In the genomic region with DNA sequence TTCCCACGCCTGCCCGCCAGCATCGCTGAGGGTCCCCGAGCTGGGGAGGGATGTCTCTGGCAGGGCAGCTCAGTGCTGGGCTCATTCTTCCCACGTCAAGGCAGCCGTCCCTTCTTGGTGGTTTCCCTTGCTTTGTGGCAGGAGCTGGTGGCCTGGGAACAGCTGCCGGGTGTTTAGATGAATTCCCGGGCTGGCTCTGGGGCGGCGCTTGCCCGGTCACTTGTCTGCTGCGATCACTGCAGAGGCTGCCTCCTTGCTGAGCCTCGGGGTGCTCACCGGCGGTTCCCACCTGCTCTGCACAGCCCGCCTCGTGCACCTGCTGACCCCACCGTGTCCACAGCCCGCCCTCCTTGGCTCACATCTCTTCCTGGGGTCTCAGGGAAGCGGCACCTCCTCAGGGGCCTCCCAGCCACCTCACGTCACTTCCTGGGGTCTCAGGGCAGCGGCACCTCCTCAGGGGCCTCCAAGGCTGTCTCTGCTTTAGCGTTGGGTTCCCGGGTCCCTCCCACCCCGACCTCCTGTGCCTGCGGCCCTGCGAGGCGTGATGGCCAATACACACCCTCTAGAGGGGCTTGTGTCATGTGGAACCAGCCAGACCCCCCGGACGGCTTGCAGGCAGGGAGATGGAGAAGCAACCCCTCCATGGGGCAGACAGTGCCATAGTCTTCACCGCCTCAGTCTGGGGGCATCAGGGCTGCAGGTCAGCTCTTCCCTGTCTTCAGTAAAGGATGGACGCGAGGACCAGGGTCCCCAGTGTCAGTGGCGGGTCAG, we compare ENCODE assay signal across 20 cellular contexts. TPM values are rescaled to one million over a fixed set of nuclear protein-coding genes. Genes with fewer than 3 reads are reported as not detected.
A peak's percentile ranks its signal among the peaks of the same experiment; 100 is the strongest.
DNase-seq lines count a peak whose midpoint lies in the region; ATAC-seq and TF ChIP-seq lines count a peak whose summit lies in the region.
"Had no signal": no experiment of that assay in that cellular context is flagged by ENCODE, and none has a peak within 500 bp of the region (broad histone marks: within the 10 kb centered on the region; RNA-seq: fewer than 3 reads in every experiment).

No MANE protein-coding gene starts in this region.

- H3K9ac ChIP-seq in H9 (ENCODE audit: extremely low read depth, insufficient read length, low read length): no peak overlapping the region

- H3T11ph ChIP-seq in H9 (ENCODE audit: low read length): no peak overlapping the region

- no peak overlapping the region for H2BK12ac ChIP-seq in H9 (ENCODE audit: insufficient read length, low read depth, low read length)

- WGBS in H9 (ENCODE audit: extremely low coverage, insufficient read length, low lambda C conversion rate): no CpG with 5 or more reads among the region's 34 CpGs

- CTCF ChIA-PET in activated CD8-positive, alpha-beta T cell treated with anti-CD3 and anti-CD28 coated beads, Interleukin-2, amount 10 ng/mL, durations not matched to agents 7 days and 5 days (lab: Charles Lee): no interaction called here

- H2BK20ac ChIP-seq in H9 (ENCODE audit: low read depth, low read length, poor library complexity, severe bottlenecking): no peak overlapping the region

- H3K27ac Mint-ChIP-seq in H9: peak overlapping the region in 2 of 3 experiments; percentile 32 to 58; a peak in 5 of 7 replicates
- peak overlapping the region; percentile 9 to 77 (median 33) for H3K27ac Mint-ChIP-seq in brain
- no peak overlapping the region for H3K27ac Mint-ChIP-seq in activated CD8-positive, alpha-beta T cell treated with anti-CD3 and anti-CD28 coated beads, Interleukin-2, amount 10 ng/mL, durations not matched to agents 7 days and 5 days
- H3K27ac Mint-ChIP-seq: CD8-positive, alpha-beta T cell; stimulated activated naive CD8-positive, alpha-beta T cell treated with anti-CD3 and anti-CD28 coated beads, Interleukin-15, Interleukin-2, amounts not matched to agents 100 ng/mL and 50 ng/mL, for 24 hours; T-helper 1 cell treated with Interleukin-12 subunit alpha and Interleukin-12 subunit beta and Interleukin-4 antibody, amounts not matched to agents 30 μg/mL and 1 μg/mL, for 36 hours had no signal

- no peak overlapping the region for H4K91ac ChIP-seq in H9 (ENCODE audit: insufficient read length, low read depth, low read length)

- H3K23me2 ChIP-seq in H9 (ENCODE audit: insufficient read length, low read depth, low read length, poor library complexity, severe bottlenecking): no peaks in the 10 kb centered on the region

- no peak overlapping the region for H2AK5ac ChIP-seq in H9 (ENCODE audit: insufficient read length, low read length)

- H3K27ac ChIP-seq in H9 (ENCODE audit: insufficient read length, low read depth, low read length): no peak overlapping the region
- H3K27ac ChIP-seq: WERI-Rb-1 had no signal

- no peaks in the 10 kb centered on the region for H3K9me3 ChIP-seq in H9 (ENCODE audit: control insufficient read depth, low read depth, low read length)
- H3K9me3 ChIP-seq: mucosa of descending colon had no signal

- ATAC-seq in activated CD8-positive, alpha-beta T cell treated with anti-CD3 and anti-CD28 coated beads, Interleukin-2, amount 10 ng/mL, durations not matched to agents 7 days and 5 days: no peak
- ATAC-seq: CD8-positive, alpha-beta T cell; mucosa of descending colon had no signal

- H3K4me3 ChIP-seq in retinal pigment epithelial cell (ENCODE audit: low read length): peak overlapping the region; percentile 31
- H3K4me3 ChIP-seq: mucosa of descending colon had no signal

- peaks cover 6% of the 10 kb centered on the region for H3K4me1 ChIP-seq in H9 (ENCODE audit: insufficient read depth, low read length)

- H2BK120ac ChIP-seq in H9 (ENCODE audit: low read depth, low read length, poor library complexity, severe bottlenecking): no peak overlapping the region

- no peak overlapping the region for H3K4ac ChIP-seq in H9 (ENCODE audit: low read depth, low read length)

- peaks cover 0 to 18% (median 7%) of the 10 kb centered on the region in 3 experiments; a peak in 6 of 7 replicates for H3K36me3 Mint-ChIP-seq in H9 (ENCODE audit: insufficient read depth in 1 of 3, low read depth in 3 of 3)
- H3K36me3 Mint-ChIP-seq in brain: no peaks in the 10 kb centered on the region
- no peaks in the 10 kb centered on the region for H3K36me3 Mint-ChIP-seq in activated CD8-positive, alpha-beta T cell treated with anti-CD3 and anti-CD28 coated beads, Interleukin-2, amount 10 ng/mL, durations not matched to agents 7 days and 5 days (ENCODE audit: low read depth)
- H3K36me3 Mint-ChIP-seq: CD8-positive, alpha-beta T cell had no signal

- H3K4me1 Mint-ChIP-seq in H9 (peaks cover 40 to 47% of the 10 kb centered on the region in 2 experiments), brain (peaks cover 64% of the 10 kb centered on the region)
- H3K4me1 Mint-ChIP-seq in activated CD8-positive, alpha-beta T cell treated with anti-CD3 and anti-CD28 coated beads, Interleukin-2, amount 10 ng/mL, durations not matched to agents 7 days and 5 days (ENCODE audit: low read depth): no peaks in the 10 kb centered on the region

- H3K4me2 ChIP-seq in H9 (ENCODE audit: insufficient read depth, insufficient read length, low read length): no peak overlapping the region

- peak overlapping the region; percentile 16; the same call in 1 of the 2 replicates for H3K14ac ChIP-seq in H9 (ENCODE audit: insufficient read depth, low read length)

- no peak overlapping the region for H2BK15ac ChIP-seq in H9 (ENCODE audit: low read depth, low read length)

- no peak overlapping the region for H4K5ac ChIP-seq in H9 (ENCODE audit: insufficient read length, low read depth, low read length)

- H2AFZ ChIP-seq in H9 (ENCODE audit: low read length): no peak overlapping the region

- H3K27me3 ChIP-seq in H9 (ENCODE audit: insufficient read depth, low read length): no peaks in the 10 kb centered on the region

- peaks cover 17% of the 10 kb centered on the region for H3K79me1 ChIP-seq in H9 (ENCODE audit: insufficient read depth, low read depth, low read length, poor library complexity, severe bottlenecking)

- H3K9me3 Mint-ChIP-seq in H9 (no peaks in the 10 kb centered on the region), brain (no peaks in the 10 kb centered on the region)
- no peaks in the 10 kb centered on the region for H3K9me3 Mint-ChIP-seq in activated CD8-positive, alpha-beta T cell treated with anti-CD3 and anti-CD28 coated beads, Interleukin-2, amount 10 ng/mL, durations not matched to agents 7 days and 5 days (ENCODE audit: insufficient read depth)
- H3K9me3 Mint-ChIP-seq: CD8-positive, alpha-beta T cell; stimulated activated naive CD8-positive, alpha-beta T cell treated with anti-CD3 and anti-CD28 coated beads, Interleukin-15, Interleukin-2, amounts not matched to agents 100 ng/mL and 50 ng/mL, for 24 hours; T-helper 1 cell treated with Interleukin-12 subunit alpha and Interleukin-12 subunit beta and Interleukin-4 antibody, amounts not matched to agents 30 μg/mL and 1 μg/mL, for 36 hours had no signal

- peak overlapping the region; percentile 79 for H4K8ac ChIP-seq in H9 (replicated peaks; ENCODE audit: insufficient read length, low read depth, low read length)

- peaks cover 4% of the 10 kb centered on the region for H4K20me1 ChIP-seq in H9 (ENCODE audit: control insufficient read depth, insufficient read depth, insufficient read length)

- no peak overlapping the region for H3K23ac ChIP-seq in H9 (ENCODE audit: insufficient read length, low read depth, low read length)

- H3K18ac ChIP-seq in H9 (ENCODE audit: insufficient read length, low read depth, low read length): no peak overlapping the region

- H3K56ac ChIP-seq in H9 (ENCODE audit: insufficient read length, low read depth, low read length): no peak overlapping the region

- no peak for TF ChIP-seq CTCF in H9 (conservative IDR thresholded peaks at IDR 0.05)
- TF ChIP-seq CTCF in brain (conservative IDR thresholded peaks at IDR 0.05): no peak
- no peak for TF ChIP-seq CTCF in retinal pigment epithelial cell (conservative IDR thresholded peaks at IDR 0.05; ENCODE audit: low read depth, low read length)

- no peak for DNase-seq in H9
- DNase-seq in islet precursor cell: peak; percentile 44
- DNase-seq in retinal pigment epithelial cell (ENCODE audit: low read depth): no peak
- no peak for DNase-seq in Ammon's horn (ENCODE audit: low spot score)
- no peak for DNase-seq in activated CD8-positive, alpha-beta T cell treated with anti-CD3 and anti-CD28 coated beads, Interleukin-2, amount 10 ng/mL, durations not matched to agents 7 days and 5 days
- no peak for DNase-seq in HuH-7 (ENCODE audit: low spot score)
- no peak for DNase-seq in activated CD4-positive, alpha-beta T cell treated with anti-CD3 and anti-CD28 coated beads for 4 hours
- DNase-seq: activated CD8-positive, alpha-beta memory T cell treated with anti-CD3 and anti-CD28 coated beads for 24 hours; caudate nucleus; CD8-positive, alpha-beta T cell; DND-41; effector CD4-positive, alpha-beta T cell; NCI-H1436 treated with DMSO at 0.1 percent for 48 hours; NCI-H2227 treated with DMSO at 0.1 percent for 48 hours; NK-92 treated with Interleukin-12 subunit alpha and Interleukin-12 subunit beta, amount 100 ng/mL, for 24 hours; WERI-Rb-1 had no signal

- POLR2A ChIA-PET in activated CD8-positive, alpha-beta T cell treated with anti-CD3 and anti-CD28 coated beads, Interleukin-2, amount 10 ng/mL, durations not matched to agents 7 days and 5 days (lab: Charles Lee): no interaction called here

- peaks cover 78% of the 10 kb centered on the region; the same call in 1 of the 2 replicates for H3K79me2 ChIP-seq in H9 (ENCODE audit: insufficient read depth, low read length)

- no peaks in the 10 kb centered on the region for H3K27me3 Mint-ChIP-seq in H9 (ENCODE audit: low read depth)
- peaks cover 3% of the 10 kb centered on the region for H3K27me3 Mint-ChIP-seq in brain
- H3K27me3 Mint-ChIP-seq in activated CD8-positive, alpha-beta T cell treated with anti-CD3 and anti-CD28 coated beads, Interleukin-2, amount 10 ng/mL, durations not matched to agents 7 days and 5 days (ENCODE audit: low read depth): no peaks in the 10 kb centered on the region
- H3K27me3 Mint-ChIP-seq: stimulated activated naive CD8-positive, alpha-beta T cell treated with anti-CD3 and anti-CD28 coated beads, Interleukin-15, Interleukin-2, amounts not matched to agents 100 ng/mL and 50 ng/mL, for 24 hours had no signal

- H2BK5ac ChIP-seq in H9 (ENCODE audit: insufficient read length, low read length): no peak overlapping the region

- H3K4me3 Mint-ChIP-seq in H9: no peak overlapping the region
- H3K4me3 Mint-ChIP-seq in brain: peak overlapping the region in 2 of 5 experiments; percentile 9 to 19
- no peak overlapping the region for H3K4me3 Mint-ChIP-seq in activated CD8-positive, alpha-beta T cell treated with anti-CD3 and anti-CD28 coated beads, Interleukin-2, amount 10 ng/mL, durations not matched to agents 7 days and 5 days
- H3K4me3 Mint-ChIP-seq: CD8-positive, alpha-beta T cell; stimulated activated naive CD8-positive, alpha-beta T cell treated with anti-CD3 and anti-CD28 coated beads, Interleukin-15, Interleukin-2, amounts not matched to agents 100 ng/mL and 50 ng/mL, for 24 hours; T-helper 1 cell treated with Interleukin-12 subunit alpha and Interleukin-12 subunit beta and Interleukin-4 antibody, amounts not matched to agents 30 μg/mL and 1 μg/mL, for 36 hours had no signal

RNA-seq across cellular contexts. Expression of a gene that starts 13.5 kb away (rescaled TPM):
- 232 and 234 TPM in 2 replicates for total RNA-seq in H9 (2021)
- polyA plus RNA-seq in brain (ENCODE audit: insufficient read depth, low read depth, low replicate concordance): 31.5 TPM
- total RNA-seq in activated CD8-positive, alpha-beta T cell treated with anti-CD3 and anti-CD28 coated beads, Interleukin-2, amount 10 ng/mL, durations not matched to agents 7 days and 5 days: 10 to 100 TPM; 24.1 to 28.7 TPM
